ENCODE assay signal across 13 cellular contexts in the genomic region with DNA sequence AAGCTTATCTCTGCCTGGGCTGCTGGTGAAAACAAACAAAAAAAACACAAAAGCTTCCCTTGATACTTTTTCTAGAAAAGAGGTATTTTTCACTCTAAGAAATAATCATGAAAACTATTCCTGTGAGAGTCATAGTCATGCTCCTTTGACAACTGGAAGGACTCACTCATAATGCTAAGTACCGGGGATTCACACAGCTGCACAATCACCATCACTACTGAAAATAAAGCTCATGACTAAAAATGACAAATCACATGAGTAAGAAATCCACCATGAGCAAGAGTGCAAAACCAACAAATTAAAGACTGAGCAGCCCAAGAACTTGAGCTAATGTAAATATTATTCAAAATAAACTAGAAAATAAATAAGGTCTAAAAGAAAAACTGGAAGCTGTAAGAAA. TPM values are rescaled to one million over a fixed set of nuclear protein-coding genes. Genes with fewer than 3 reads are reported as not detected.
DNase-seq lines count a peak whose midpoint lies in the region; ATAC-seq, FAIRE-seq and TF ChIP-seq lines count a peak whose summit lies in the region.
"Had no signal": no experiment of that assay in that cellular context is flagged by ENCODE, and none has a peak within 500 bp of the region (broad histone marks: within the 10 kb centered on the region; RNA-seq: fewer than 3 reads in every experiment).

No MANE protein-coding gene starts in this region.

- TF ChIP-seq CTCF in bronchial epithelial cell (IDR thresholded peaks at IDR 0.05; ENCODE audit: insufficient read depth, low read length, severe bottlenecking) (no peak), MM.1S (IDR thresholded peaks at IDR 0.05; ENCODE audit: low read length) (no peak)

- no peaks in the 10 kb centered on the region for H4K20me1 ChIP-seq in MM.1S (ENCODE audit: insufficient read depth, low read length)

- H3K79me2 ChIP-seq in MM.1S (ENCODE audit: low read length): no peaks in the 10 kb centered on the region

- H3K27ac ChIP-seq in MM.1S (ENCODE audit: low read length): no peak overlapping the region

- no peaks in the 10 kb centered on the region for H3K9me2 ChIP-seq in MM.1S (replicated peaks; ENCODE audit: insufficient read depth, low read length)

- H3K9me3 ChIP-seq in MM.1S (replicated peaks; ENCODE audit: insufficient read depth, low read length): no peaks in the 10 kb centered on the region

- DNase-seq in stimulated activated CD4-positive, alpha-beta T cell treated with anti-CD3 and anti-CD28 coated beads, Interleukin-1b, Interleukin-23, amount 100 ng/mL, for 48 hours: peak; percentile 6
- no peak for DNase-seq in stimulated activated CD4-positive, alpha-beta T cell treated with anti-CD3 and anti-CD28 coated beads, Interleukin-15, amount 100 ng/mL, for 24 hours
- DNase-seq in bronchial epithelial cell (ENCODE audit: low read depth) (peak; percentile 95), NCI-H1417 (lab: John Stamatoyannopoulos, UW) (no peak), MM.1S (no peak), SKM-1 (lab: John Stamatoyannopoulos, UW; ENCODE audit: unreplicated experiment) (no peak)
- DNase-seq: islet precursor cell, NCI-H524 treated with DMSO at 0.1 percent for 48 hours had no signal

- ATAC-seq in HG03045 (IDR thresholded peaks at IDR 0.05; ENCODE audit: unreplicated experiment): peak; percentile 53
- no peak for ATAC-seq in GM21528 (IDR thresholded peaks at IDR 0.05; ENCODE audit: low FRiP score, unreplicated experiment)
- ATAC-seq: K562 had no signal

- H3K27me3 ChIP-seq in bronchial epithelial cell (ENCODE audit: control insufficient read depth, insufficient read depth, low read length): no peaks in the 10 kb centered on the region
- H3K27me3 ChIP-seq in MM.1S (replicated peaks; ENCODE audit: insufficient read depth, low read length): no peaks in the 10 kb centered on the region

- no peaks in the 10 kb centered on the region for H3F3A ChIP-seq in MM.1S (ENCODE audit: insufficient read depth, low read length)

- H3K4me3 ChIP-seq in bronchial epithelial cell (ENCODE audit: low read depth, low read length) (no peak overlapping the region), MM.1S (ENCODE audit: low read length) (no peak overlapping the region)
- H3K4me3 ChIP-seq: K562 had no signal

- no peaks in the 10 kb centered on the region for H3K4me1 ChIP-seq in MM.1S (ENCODE audit: low read length)

- no peak for FAIRE-seq in bronchial epithelial cell (lab: Jason Lieb, UNC)
- FAIRE-seq: K562 had no signal

- H3K9ac ChIP-seq in MM.1S (ENCODE audit: low read length): no peak overlapping the region

- H3K36me3 ChIP-seq in bronchial epithelial cell (ENCODE audit: control insufficient read depth, insufficient read depth, low read length) (no peaks in the 10 kb centered on the region), MM.1S (replicated peaks; ENCODE audit: insufficient read depth, low read length) (no peaks in the 10 kb centered on the region)

- H2AFZ ChIP-seq in MM.1S (ENCODE audit: low read length): no peak overlapping the region

- no peak overlapping the region for H3K4me2 ChIP-seq in MM.1S (ENCODE audit: low read depth, low read length)

RNA-seq across cellular contexts. Expression of a gene that starts 10.6 kb away (rescaled TPM):
- not detected in 2 replicates for total RNA-seq in bronchial epithelial cell
- total RNA-seq: B cell, K562, osteocyte had no signal

RNA-seq across cellular contexts. Expression of a gene that starts 59.9 kb away (rescaled TPM):
- total RNA-seq in bronchial epithelial cell: 27.4 and 31.5 TPM in 2 replicates

Comparison
In these comparisons a context has a peak if more than half of its experiments do, and no peak if none do; other contexts are left out.
1. DNase-seq: peak in stimulated activated CD4-positive, alpha-beta T cell treated with anti-CD3 and anti-CD28 coated beads, Interleukin-1b, Interleukin-23, amount 100 ng/mL, for 48 hours (single experiment) and bronchial epithelial cell (single experiment); none in stimulated activated CD4-positive, alpha-beta T cell treated with anti-CD3 and anti-CD28 coated beads, Interleukin-15, amount 100 ng/mL, for 24 hours (single experiment), NCI-H1417 (0 of 3), MM.1S (single experiment) and SKM-1 (single experiment).